In genomic region chr16:66318505-66318904, GRCh38 we compare ENCODE assay signal across 16 cellular contexts. TPM values are rescaled to one million over a fixed set of nuclear protein-coding genes. Genes with fewer than 3 reads are reported as not detected.
DNase-seq lines count a peak whose midpoint lies in the region.
"Had no signal": no experiment of that assay in that cellular context is flagged by ENCODE, and none has a peak within 500 bp of the region (broad histone marks: within the 10 kb centered on the region; RNA-seq: fewer than 3 reads in every experiment).

No MANE protein-coding gene starts in this region.

- no peaks in the 10 kb centered on the region for H3K9me3 ChIP-seq in HAP-1
- H3K9me3 ChIP-seq: A549 had no signal

- no peak overlapping the region for H3K4me3 ChIP-seq in HAP-1
- H3K4me3 ChIP-seq: A549, GM23338, K562 had no signal

- H3K4me1 ChIP-seq in HAP-1, result no peaks in the 10 kb centered on the region

- in situ Hi-C loops in HAP-1 (cut with MboI; ENCODE audit: low sequenced_read_pairs), result no loop called here

- peak; percentile 27 for DNase-seq in NCI-H1092 treated with DMSO at 0.1 percent for 48 hours (lab: John Stamatoyannopoulos, UW)
- no peak for DNase-seq in NCI-H1092 (lab: John Stamatoyannopoulos, UW)
- DNase-seq in NCI-H146 treated with DMSO at 0.1 percent for 48 hours (lab: John Stamatoyannopoulos, UW; ENCODE audit: unreplicated experiment), result peak; percentile 1
- DNase-seq in NCI-H748 treated with DMSO at 0.1 percent for 48 hours (lab: John Stamatoyannopoulos, UW), result peak; percentile 74
- no peak for DNase-seq in HT-29 (ENCODE audit: low spot score)
- no peak for DNase-seq in HAP-1 (ENCODE audit: low spot score in 2 of 2)
- no peak for DNase-seq in COLO829 (ENCODE audit: low spot score)
- DNase-seq: AML-193; CD4-positive, alpha-beta T cell; DMS153; DMS79; GDM1; IMR-90 had no signal

- peaks cover 13% of the 10 kb centered on the region for H3K27me3 ChIP-seq in HAP-1 (ENCODE audit: low read depth)

- H3K36me3 ChIP-seq in HAP-1 (replicated peaks), result no peaks in the 10 kb centered on the region

RNA-seq across cellular contexts. Expression of gene CDH5, which starts 48.0 kb away (rescaled TPM):
- total RNA-seq in HT-29 (2014; rRNA removed; shearing (Covaris generic)), result 0.05 TPM in 1 of 2 replicates, not detected in the other
- total RNA-seq: CD4-positive, alpha-beta T cell; GM23338; IMR-90; K562 had no signal

Comparison
In these comparisons a context has a peak if more than half of its experiments do, and no peak if none do; other contexts are left out.
1. DNase-seq: peak in NCI-H1092 treated with DMSO at 0.1 percent for 48 hours (single experiment), NCI-H146 treated with DMSO at 0.1 percent for 48 hours (single experiment) and NCI-H748 treated with DMSO at 0.1 percent for 48 hours (single experiment); none in NCI-H1092 (single experiment), HT-29 (single experiment), HAP-1 (0 of 2) and COLO829 (single experiment).